In the genomic region with DNA sequence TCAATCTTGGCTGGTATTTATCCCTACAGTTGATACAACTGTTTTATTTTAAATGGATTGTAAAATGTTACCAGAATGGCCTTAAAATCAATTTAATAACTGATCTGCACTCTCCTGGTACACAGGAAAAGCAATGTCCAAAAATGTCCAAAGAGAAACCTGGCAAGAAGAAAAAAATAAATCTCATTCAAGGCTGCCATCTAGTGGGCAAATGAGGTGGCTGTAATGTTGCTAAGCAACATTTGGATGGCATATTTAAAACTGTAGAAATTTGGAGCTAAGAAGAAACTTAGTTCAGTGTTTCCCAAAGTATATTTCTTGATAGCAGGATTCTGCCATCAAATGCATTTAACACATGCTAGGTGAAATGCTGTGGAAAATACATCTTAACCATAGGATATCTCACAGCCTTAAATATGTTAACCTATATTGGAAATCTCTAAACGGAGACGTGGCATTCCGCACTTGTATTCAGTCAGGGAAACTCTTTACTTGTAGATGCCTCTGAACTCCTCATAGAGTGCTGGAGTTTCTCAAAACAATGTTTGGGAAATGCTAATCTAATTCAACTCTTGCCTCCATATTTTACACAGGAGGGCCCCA, we compare ENCODE assay signal across 8 cellular contexts.
DNase-seq lines count a peak whose midpoint lies in the region; ATAC-seq and TF ChIP-seq lines count a peak whose summit lies in the region.

No MANE protein-coding gene starts in this region.

- no peaks in the 10 kb centered on the region for H3K9me3 Mint-ChIP-seq in activated T-helper 17 cell treated with anti-CD3 and anti-CD28 coated beads, Interleukin-2, amount 50 U/mL, for 72 hours

- TF ChIP-seq CTCF in epithelial cell of proximal tubule (conservative IDR thresholded peaks at IDR 0.05; ENCODE audit: low read depth, low read length), result peak; percentile 77

- H3K27ac Mint-ChIP-seq in activated T-helper 17 cell treated with anti-CD3 and anti-CD28 coated beads, Interleukin-2, amount 50 U/mL, for 72 hours, result no peak overlapping the region

- no peaks in the 10 kb centered on the region for H3K36me3 Mint-ChIP-seq in activated T-helper 17 cell treated with anti-CD3 and anti-CD28 coated beads, Interleukin-2, amount 50 U/mL, for 72 hours (ENCODE audit: low read depth)

- no peaks in the 10 kb centered on the region for H3K4me1 Mint-ChIP-seq in activated T-helper 17 cell treated with anti-CD3 and anti-CD28 coated beads, Interleukin-2, amount 50 U/mL, for 72 hours

- intact Hi-C loops in posterior vena cava (cut with DNase I), result loop anchor here in 1 of 2 donors (2.0 kb wide), 1 partner anchor 767 kb away; no protein-coding TSS in a partner anchor

- ATAC-seq in activated T-helper 17 cell treated with anti-CD3 and anti-CD28 coated beads, Interleukin-2, amount 50 U/mL, for 72 hours (replicated peaks), result no peak

- H3K4me3 ChIP-seq in epithelial cell of proximal tubule (ENCODE audit: low read depth, low read length), result no peak overlapping the region

- no peak overlapping the region for H3K4me3 Mint-ChIP-seq in activated T-helper 17 cell treated with anti-CD3 and anti-CD28 coated beads, Interleukin-2, amount 50 U/mL, for 72 hours

- H3K27me3 Mint-ChIP-seq in activated T-helper 17 cell treated with anti-CD3 and anti-CD28 coated beads, Interleukin-2, amount 50 U/mL, for 72 hours, result peaks cover 4% of the 10 kb centered on the region

- DNase-seq in activated T-cell treated with anti-CD3 and anti-CD28 coated beads for 48 hours (ENCODE audit: low read depth) (peak; percentile 0), activated T-cell treated with anti-CD3 and anti-CD28 coated beads for 4 hours (no peak), HT-29 (ENCODE audit: low spot score) (peak; percentile 51), RPMI7951 (ENCODE audit: low read depth) (peak; percentile 64), epithelial cell of proximal tubule (ENCODE audit: low read depth) (no peak), non-pigmented ciliary epithelial cell (ENCODE audit: low read depth) (peak; percentile 10), posterior vena cava (ENCODE audit: low spot score) (no peak)

Comparison
In these comparisons a context has a peak if more than half of its experiments do, and no peak if none do; other contexts are left out.
1. DNase-seq: peak in activated T-cell treated with anti-CD3 and anti-CD28 coated beads for 48 hours (single experiment), HT-29 (single experiment), RPMI7951 (single experiment) and non-pigmented ciliary epithelial cell (single experiment); none in activated T-cell treated with anti-CD3 and anti-CD28 coated beads for 4 hours (single experiment), epithelial cell of proximal tubule (single experiment) and posterior vena cava (single experiment).